In genomic region chr20:4897600-4897999, GRCh38 we compare ENCODE assay signal across 16 cellular contexts.
DNase-seq lines count a peak whose midpoint lies in the region; ATAC-seq, FAIRE-seq and TF ChIP-seq lines count a peak whose summit lies in the region.
"Had no signal": no experiment of that assay in that cellular context is flagged by ENCODE, and none has a peak within 500 bp of the region (broad histone marks: within the 10 kb centered on the region; RNA-seq: fewer than 3 reads in every experiment).

No MANE protein-coding gene starts in this region.

- in situ Hi-C loops in HepG2 (cut with HindIII; ENCODE audit: extremely low pct_ligation_motif_present, low pct_unique_long_range_greater_than_20kb): no loop called here

- H3K27me3 ChIP-seq in HepG2 (ENCODE audit: control insufficient read depth in 1 of 2, insufficient read depth in 2 of 2, low read length in 2 of 2) (no peaks in the 10 kb centered on the region), right lobe of liver (no peaks in the 10 kb centered on the region), mucosa of stomach (ENCODE audit: control insufficient read depth, insufficient read depth, low read length) (no peaks in the 10 kb centered on the region)
- H3K27me3 ChIP-seq: spleen, upper lobe of right lung had no signal

- H3K4me1 ChIP-seq in HepG2 (ENCODE audit: insufficient read depth, low read length) (peaks cover 21% of the 10 kb centered on the region), right lobe of liver (no peaks in the 10 kb centered on the region), mucosa of stomach (ENCODE audit: control insufficient read depth, insufficient read depth, low read length) (peaks cover 56% of the 10 kb centered on the region)

- H3K9ac ChIP-seq in HepG2 (ENCODE audit: insufficient read depth, low read depth, low read length) (no peak overlapping the region), mucosa of stomach (ENCODE audit: low read length) (peak overlapping the region; percentile 52)

- no peaks in the 10 kb centered on the region for H3K9me3 ChIP-seq in HepG2 (ENCODE audit: low read length)
- no peaks in the 10 kb centered on the region for H3K9me3 ChIP-seq in right lobe of liver
- H3K9me3 ChIP-seq in mucosa of stomach (ENCODE audit: control insufficient read depth, low read length): no peaks in the 10 kb centered on the region
- H3K9me3 ChIP-seq: mucosa of descending colon, spleen, upper lobe of right lung had no signal

- POLR2A ChIA-PET in HepG2 (lab: Yijun Ruan, JAX): no interaction called here

- DNase-seq in HepG2 (ENCODE audit: low spot score): no peak
- no peak for DNase-seq in right lobe of liver
- DNase-seq in caudate nucleus (lab: John Stamatoyannopoulos, UW): peak in 3 of 61 donors; percentile 12 to 43 (median 22)
- no peak for DNase-seq in Kasumi-1 (lab: John Stamatoyannopoulos, UW)
- DNase-seq in H4 (ENCODE audit: low spot score): no peak
- DNase-seq: activated effector memory CD4-positive, alpha-beta T cell treated with Interleukin-2 at 50 U/mL for 16 hours; NCI-H1105 treated with DMSO at 0.1 percent for 48 hours; NCI-H774; stimulated activated naive CD4-positive, alpha-beta T cell treated with Interleukin-2 at 50 U/mL for 16 hours; upper lobe of right lung had no signal

- TF ChIP-seq EP300 in HepG2 (IDR thresholded peaks at IDR 0.05; ENCODE audit: low read depth in 2 of 2, low read length in 2 of 2) (no peak), HepG2 (CRISPR knock-in tag; IDR thresholded peaks at IDR 0.05; ENCODE audit: borderline replicate concordance) (no peak)

- H3K79me2 ChIP-seq in HepG2 (ENCODE audit: insufficient read depth, low read length): no peaks in the 10 kb centered on the region

- no peak for TF ChIP-seq CTCF in HepG2 (CRISPR knock-in tag; IDR thresholded peaks at IDR 0.05)
- TF ChIP-seq CTCF in right lobe of liver (IDR thresholded peaks at IDR 0.05): no peak

- ATAC-seq in HepG2 (no peak), right lobe of liver (no peak), HG02970 (IDR thresholded peaks at IDR 0.05; ENCODE audit: low FRiP score, unreplicated experiment) (no peak), HG03432 (IDR thresholded peaks at IDR 0.05; ENCODE audit: unreplicated experiment) (no peak)

- BruUV-seq in HepG2 (replicated peaks; lab: Mats Ljungman, UMichigan): no TSS peak

- H3K4me3 ChIP-seq in HepG2 (replicated peaks in 1 of 3; ENCODE audit: insufficient read depth in 1 of 3, low read depth in 2 of 3, low read length in 3 of 3): no peak overlapping the region
- H3K4me3 ChIP-seq in right lobe of liver: no peak overlapping the region
- no peak overlapping the region for H3K4me3 ChIP-seq in mucosa of stomach (ENCODE audit: low read length)
- H3K4me3 ChIP-seq: mucosa of descending colon, spleen, upper lobe of right lung had no signal

- H3K27ac ChIP-seq in HepG2 (ENCODE audit: extremely low read length, insufficient read depth, low read length): no peak overlapping the region
- H3K27ac ChIP-seq in right lobe of liver: no peak overlapping the region
- H3K27ac ChIP-seq in caudate nucleus (ENCODE audit: low read depth, low read length): peak overlapping the region; percentile 77
- H3K27ac ChIP-seq: upper lobe of right lung, WERI-Rb-1 had no signal

- H3K36me3 ChIP-seq in HepG2 (replicated peaks in 1 of 2; ENCODE audit: control insufficient read depth in 1 of 2, insufficient read depth in 2 of 2, low read length in 2 of 2) (peaks cover 66 to 86% of the 10 kb centered on the region in 2 experiments), right lobe of liver (peaks cover 0 to 25% (median 11%) of the 10 kb centered on the region in 4 donors), mucosa of stomach (ENCODE audit: control insufficient read depth, insufficient read depth, low read length) (no peaks in the 10 kb centered on the region)

- no peak for TF ChIP-seq RAD21 in HepG2 (CRISPR knock-in tag; IDR thresholded peaks at IDR 0.05)

- H2AFZ ChIP-seq in HepG2 (ENCODE audit: low read length): no peak overlapping the region

- TF ChIP-seq POLR2A in HepG2 (IDR thresholded peaks at IDR 0.05; ENCODE audit: insufficient read depth in 1 of 2, low read depth in 2 of 2, low read length in 2 of 2) (no peak), right lobe of liver (IDR thresholded peaks at IDR 0.05) (no peak)

- WGBS in HepG2 (ENCODE audit: low lambda C conversion rate): 98% methylated on average over 4 of the region's 4 CpGs
- no CpG with 5 or more reads among the region's 4 CpGs for WGBS in right lobe of liver (ENCODE audit: insufficient coverage, low coverage, low lambda C conversion rate, missing lambda C conversion rate)

- no peak overlapping the region for H3K4me2 ChIP-seq in HepG2 (ENCODE audit: low read depth, low read length)

- no peaks in the 10 kb centered on the region; the same call in 1 of the 2 replicates for H4K20me1 ChIP-seq in HepG2 (ENCODE audit: insufficient read depth, low read length)

- CTCF ChIA-PET in HepG2 (lab: Yijun Ruan, JAX; ENCODE audit: low intra/inter-chr PET ratio, low total read pairs): no interaction called here

- no peak for FAIRE-seq in HepG2 (lab: Jason Lieb, UNC)

- intact Hi-C loops in HepG2 (cut with micrococcal nuclease; ENCODE audit: unreplicated experiment) (no loop called here), right lobe of liver (cut with DNase I) (no loop called here)

TF ChIP-seq in HepG2, 621 proteins besides CTCF, POLR2A, EP300 and RAD21:
- no peak for TF ChIP-seq ZNF891 (CRISPR knock-in tag; IDR thresholded peaks at IDR 0.05)
- 0 out of 2 replicates have a peak, but pooled peaks have one; percentile 5 for TF ChIP-seq NFAT5 (CRISPR knock-in tag; IDR thresholded peaks at IDR 0.05)
- 0 out of 2 replicates have a peak, but pooled peaks have one; percentile 5 for TF ChIP-seq ZNF83 (CRISPR knock-in tag; IDR thresholded peaks at IDR 0.05; ENCODE audit: borderline replicate concordance)
